In the genomic region with DNA sequence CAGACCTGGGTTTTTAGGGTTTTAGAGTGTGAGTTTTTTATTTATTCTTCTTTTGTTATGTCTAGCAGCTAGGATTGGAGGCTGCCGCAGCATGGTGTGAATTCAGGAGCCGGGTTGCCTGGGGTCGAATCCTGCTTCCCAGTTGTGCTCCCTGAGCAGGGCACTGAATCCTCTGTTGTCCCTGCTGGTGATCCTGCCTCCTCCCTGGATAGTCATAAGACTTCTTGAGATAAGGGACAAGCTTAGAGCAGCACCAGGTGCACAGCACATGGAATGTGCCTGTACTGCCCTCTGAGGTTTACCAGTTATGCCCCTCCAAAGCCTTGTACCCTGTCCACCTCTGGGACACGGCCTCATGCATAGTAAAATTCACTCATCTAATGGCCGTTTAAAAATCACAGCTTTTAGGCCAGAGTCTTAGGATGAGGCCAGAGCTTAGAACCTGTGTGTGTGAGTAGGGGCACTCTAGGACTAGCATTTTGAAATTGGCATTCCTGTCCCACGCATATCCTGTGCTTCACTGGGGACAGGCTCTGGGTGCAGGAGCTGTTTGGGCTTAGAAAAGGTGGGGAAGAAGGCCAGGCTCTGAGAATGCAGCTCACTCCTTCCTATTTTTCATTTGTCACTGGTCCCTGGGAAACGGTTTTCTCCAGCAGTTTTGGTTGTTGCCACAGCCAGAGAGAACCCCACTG, we compare ENCODE assay signal across 1 cellular context.
TF ChIP-seq lines count a peak whose summit lies in the region.

No MANE protein-coding gene starts in this region.

TF ChIP-seq in HEK293T, 16 proteins besides CTCF, POLR2A, EP300 and RAD21:
- no peak for TF ChIP-seq HDGF (IDR thresholded peaks at IDR 0.05; ENCODE audit: borderline replicate concordance)
- TF ChIP-seq BHLHE40 (IDR thresholded peaks at IDR 0.05; ENCODE audit: borderline replicate concordance), result no peak
- no peak for TF ChIP-seq CTBP1 (IDR thresholded peaks at IDR 0.05; ENCODE audit: borderline replicate concordance)
- TF ChIP-seq FOXA1 (IDR thresholded peaks at IDR 0.05), result no peak
- no peak for TF ChIP-seq SUZ12 (IDR thresholded peaks at IDR 0.05)
- TF ChIP-seq NFRKB (IDR thresholded peaks at IDR 0.05), result no peak
- no peak for TF ChIP-seq L3MBTL2 (conservative IDR thresholded peaks at IDR 0.05)
- no peak for TF ChIP-seq LEF1 (IDR thresholded peaks at IDR 0.05; ENCODE audit: borderline replicate concordance)
- no peak for TF ChIP-seq ARNT (IDR thresholded peaks at IDR 0.05)
- TF ChIP-seq TARDBP (IDR thresholded peaks at IDR 0.05), result no peak
- TF ChIP-seq FOXK2 (IDR thresholded peaks at IDR 0.05), result no peak
- TF ChIP-seq ELF4 (IDR thresholded peaks at IDR 0.05), result no peak
- no peak for TF ChIP-seq SP1 (IDR thresholded peaks at IDR 0.05)
- no peak for TF ChIP-seq ZNF384 (IDR thresholded peaks at IDR 0.05)
- no peak for TF ChIP-seq FOXM1 (IDR thresholded peaks at IDR 0.05; ENCODE audit: borderline replicate concordance)
- TF ChIP-seq, protein P1, sequence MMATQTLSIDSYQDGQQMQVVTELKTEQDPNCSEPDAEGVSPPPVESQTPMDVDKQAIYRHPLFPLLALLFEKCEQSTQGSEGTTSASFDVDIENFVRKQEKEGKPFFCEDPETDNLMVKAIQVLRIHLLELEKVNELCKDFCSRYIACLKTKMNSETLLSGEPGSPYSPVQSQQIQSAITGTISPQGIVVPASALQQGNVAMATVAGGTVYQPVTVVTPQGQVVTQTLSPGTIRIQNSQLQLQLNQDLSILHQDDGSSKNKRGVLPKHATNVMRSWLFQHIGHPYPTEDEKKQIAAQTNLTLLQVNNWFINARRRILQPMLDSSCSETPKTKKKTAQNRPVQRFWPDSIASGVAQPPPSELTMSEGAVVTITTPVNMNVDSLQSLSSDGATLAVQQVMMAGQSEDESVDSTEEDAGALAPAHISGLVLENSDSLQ (IDR thresholded peaks at IDR 0.05), result no peak
